In genomic region chr5:36230151-36230788, GRCh38 we compare ENCODE assay signal across 18 cellular contexts.
"Had no signal": no experiment of that assay in that cellular context is flagged by ENCODE, and none has a peak within 500 bp of the region (broad histone marks: within the 10 kb centered on the region; RNA-seq: fewer than 3 reads in every experiment).

No MANE protein-coding gene starts in this region.

- H3K27me3 ChIP-seq: neutrophil, pancreas, right lobe of liver, stomach, testis had no signal

- H3K27ac Mint-ChIP-seq: activated CD4-positive, alpha-beta T cell treated with anti-CD3 and anti-CD28 coated beads, Interleukin-2, amount 10 ng/mL, durations not matched to agents 24 days and 14 days; activated naive CD4-positive, alpha-beta T cell treated with anti-CD3 and anti-CD28 coated beads, Interleukin-2, amount 50 U/mL, for 72 hours; activated T-cell treated with anti-CD3 and anti-CD28 coated beads, Interleukin-2, amount 50 U/mL, for 72 hours; effector memory CD8-positive, alpha-beta T cell; stimulated activated effector memory CD8-positive, alpha-beta T cell treated with anti-CD3 and anti-CD28 coated beads, Interleukin-12 subunit alpha, Interleukin-12 subunit beta, amount 100 ng/mL, for 72 hours; T-cell had no signal

- H3K9me3 ChIP-seq: neutrophil, pancreas, right lobe of liver, stomach, testis had no signal

- H3K4me3 ChIP-seq: pancreas, right lobe of liver, stomach, testis had no signal

- H3K36me3 Mint-ChIP-seq: activated naive CD4-positive, alpha-beta T cell treated with anti-CD3 and anti-CD28 coated beads, Interleukin-2, amount 50 U/mL, for 72 hours; naive B cell had no signal

- H3K27ac ChIP-seq: neutrophil, pancreas, right lobe of liver, testis had no signal

- H3K27me3 Mint-ChIP-seq: activated CD4-positive, alpha-beta T cell treated with anti-CD3 and anti-CD28 coated beads, Interleukin-2, amount 10 ng/mL, durations not matched to agents 24 days and 14 days; effector memory CD8-positive, alpha-beta T cell; naive B cell; T-cell had no signal

- ATAC-seq: activated naive CD4-positive, alpha-beta T cell treated with anti-CD3 and anti-CD28 coated beads, Interleukin-2, amount 50 U/mL, for 72 hours; activated T-cell treated with anti-CD3 and anti-CD28 coated beads, Interleukin-2, amount 50 U/mL, for 72 hours; effector memory CD8-positive, alpha-beta T cell; pancreas; right lobe of liver; stimulated activated effector memory CD8-positive, alpha-beta T cell treated with anti-CD3 and anti-CD28 coated beads, Interleukin-12 subunit alpha, Interleukin-12 subunit beta, amount 100 ng/mL, for 72 hours; T-cell had no signal

- H3K4me1 Mint-ChIP-seq: activated CD4-positive, alpha-beta T cell treated with anti-CD3 and anti-CD28 coated beads, Interleukin-2, amount 10 ng/mL, durations not matched to agents 24 days and 14 days had no signal

- H3K4me1 ChIP-seq: testis had no signal

- DNase-seq: activated CD4-positive, alpha-beta T cell treated with anti-CD3 and anti-CD28 coated beads, Interleukin-2, amount 10 ng/mL, durations not matched to agents 24 days and 14 days; activated CD4-positive, CD25-positive, alpha-beta regulatory T cell; activated CD8-positive, alpha-beta memory T cell treated with anti-CD3 and anti-CD28 coated beads, Interleukin-2, amount 50 U/mL, for 4 hours; activated gamma-delta T cell; activated T-cell treated with anti-CD3 and anti-CD28 coated beads, Interleukin-2, amount 50 U/mL, for 72 hours; dermis blood vessel endothelial cell; effector memory CD8-positive, alpha-beta T cell; mammary epithelial cell; naive B cell; pancreas; right lobe of liver; stimulated activated CD4-positive, alpha-beta T cell treated with anti-CD3 and anti-CD28 coated beads, Interleukin-4, amount 100 ng/mL, for 24 hours; stomach; T-cell; testis had no signal

- H3K9me3 Mint-ChIP-seq: activated CD4-positive, alpha-beta T cell treated with anti-CD3 and anti-CD28 coated beads, Interleukin-2, amount 10 ng/mL, durations not matched to agents 24 days and 14 days; activated naive CD4-positive, alpha-beta T cell treated with anti-CD3 and anti-CD28 coated beads, Interleukin-2, amount 50 U/mL, for 72 hours; activated T-cell treated with anti-CD3 and anti-CD28 coated beads, Interleukin-2, amount 50 U/mL, for 72 hours; effector memory CD8-positive, alpha-beta T cell; naive B cell; stimulated activated effector memory CD8-positive, alpha-beta T cell treated with anti-CD3 and anti-CD28 coated beads, Interleukin-12 subunit alpha, Interleukin-12 subunit beta, amount 100 ng/mL, for 72 hours; T-cell had no signal

- H3K4me3 Mint-ChIP-seq: activated CD4-positive, alpha-beta T cell treated with anti-CD3 and anti-CD28 coated beads, Interleukin-2, amount 10 ng/mL, durations not matched to agents 24 days and 14 days; activated T-cell treated with anti-CD3 and anti-CD28 coated beads, Interleukin-2, amount 50 U/mL, for 72 hours; effector memory CD8-positive, alpha-beta T cell; naive B cell; stimulated activated effector memory CD8-positive, alpha-beta T cell treated with anti-CD3 and anti-CD28 coated beads, Interleukin-12 subunit alpha, Interleukin-12 subunit beta, amount 100 ng/mL, for 72 hours; T-cell had no signal

- H3K36me3 ChIP-seq: neutrophil had no signal
